ENCODE assay signal across 18 cellular contexts in genomic region chr12:13956060-13956590, GRCh38. TPM values are rescaled to one million over a fixed set of nuclear protein-coding genes. Genes with fewer than 3 reads are reported as not detected.
"Had no signal": no experiment of that assay in that cellular context is flagged by ENCODE, and none has a peak within 500 bp of the region (broad histone marks: within the 10 kb centered on the region; RNA-seq: fewer than 3 reads in every experiment).

No MANE protein-coding gene starts in this region.

- H3K36me3 ChIP-seq: esophagus squamous epithelium, gastroesophageal sphincter, spleen, stomach, upper lobe of left lung, uterus had no signal

- H3K4me1 ChIP-seq: esophagus squamous epithelium, gastroesophageal sphincter, spleen, stomach, upper lobe of left lung, uterus had no signal

- H3K27me3 ChIP-seq: gastroesophageal sphincter, hepatocyte, stomach, upper lobe of left lung, uterus had no signal

- H3K27ac ChIP-seq: esophagus squamous epithelium, gastroesophageal sphincter, hepatocyte, spleen, stomach, upper lobe of left lung, uterus had no signal

- H3K9me3 ChIP-seq: esophagus squamous epithelium, gastroesophageal sphincter, spleen, stomach, upper lobe of left lung, uterus had no signal

- ATAC-seq: gastroesophageal sphincter, left colon, natural killer cell, sciatic nerve had no signal

- H3K4me3 ChIP-seq: esophagus squamous epithelium, gastroesophageal sphincter, hepatocyte, spleen, stomach, upper lobe of left lung, uterus had no signal

- DNase-seq: esophagus squamous epithelium; foreskin fibroblast; left colon; natural killer cell; spleen; stimulated activated CD4-positive, alpha-beta T cell treated with anti-CD3 and anti-CD28 coated beads, Interleukin-15, amount 100 ng/mL, for 24 hours; stimulated activated CD4-positive, alpha-beta T cell treated with anti-CD3 and anti-CD28 coated beads, Interleukin-1b, Interleukin-23, amount 100 ng/mL, for 48 hours; stimulated activated CD4-positive, alpha-beta T cell treated with anti-CD3 and anti-CD28 coated beads, Interleukin-4, amount 100 ng/mL, for 4 hours; stimulated activated naive CD4-positive, alpha-beta T cell; stomach; uterus had no signal

RNA-seq across cellular contexts. Expression of gene GRIN2B, which starts 25.3 kb away (rescaled TPM):
- total RNA-seq: lung microvascular endothelial cell, natural killer cell, osteoblast, pulmonary artery endothelial cell had no signal
